Comparison of ENCODE assay signal across 13 cellular contexts in the genomic region with DNA sequence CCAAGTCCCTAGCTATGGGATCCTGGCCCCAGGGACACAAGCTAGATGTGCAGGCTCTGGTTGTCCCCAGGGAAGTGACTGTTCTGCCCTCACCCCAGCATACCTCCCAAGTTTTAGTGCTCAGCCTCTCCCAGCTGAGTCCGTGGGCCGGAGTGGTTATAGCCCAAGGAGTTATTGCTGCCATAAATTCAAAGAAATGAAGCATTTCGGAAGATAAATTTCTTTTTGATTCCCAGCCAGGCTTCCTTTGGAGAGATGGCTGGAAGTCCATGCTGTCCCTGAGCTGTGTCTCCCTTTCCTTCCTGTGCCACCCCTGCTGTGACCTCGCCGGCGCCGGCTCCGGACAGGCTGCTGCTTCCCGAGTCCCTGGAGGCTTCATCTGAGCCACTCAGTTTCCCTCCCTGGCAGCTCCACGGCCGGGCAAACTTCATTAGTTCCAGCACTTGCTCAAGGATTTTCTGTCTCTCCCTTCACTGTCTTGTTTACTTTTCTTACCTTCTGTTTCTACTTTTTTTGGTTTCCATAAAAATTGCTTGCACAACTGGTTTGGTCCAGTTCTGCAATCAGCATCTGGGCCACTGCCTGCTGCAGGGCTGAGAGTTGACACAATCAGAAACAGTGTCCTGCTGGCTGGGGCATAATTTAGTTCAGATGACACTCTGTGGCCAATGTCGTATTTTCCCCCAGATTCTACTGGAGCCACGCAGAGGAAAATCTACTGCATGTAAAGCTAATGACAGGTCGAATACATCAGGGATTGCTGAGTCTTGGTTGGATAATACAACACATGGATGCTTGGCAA.
DNase-seq lines count a peak whose midpoint lies in the region; ATAC-seq, FAIRE-seq and TF ChIP-seq lines count a peak whose summit lies in the region.
"Had no signal": no experiment of that assay in that cellular context is flagged by ENCODE, and none has a peak within 500 bp of the region (broad histone marks: within the 10 kb centered on the region; RNA-seq: fewer than 3 reads in every experiment).

No MANE protein-coding gene starts in this region.

- H3K36me3 ChIP-seq in esophagus muscularis mucosa (no peaks in the 10 kb centered on the region), aorta (ENCODE audit: control insufficient read depth in 1 of 2, insufficient read depth in 2 of 2, low read length in 1 of 2) (no peaks in the 10 kb centered on the region)

- H3K4me1 ChIP-seq in esophagus muscularis mucosa, result peaks cover 7 to 9% (median 8%) of the 10 kb centered on the region in 4 donors
- H3K4me1 ChIP-seq in aorta (ENCODE audit: control insufficient read depth in 1 of 2, insufficient read depth in 2 of 2, low read length in 2 of 2), result no peaks in the 10 kb centered on the region

- H3K27me3 ChIP-seq in esophagus muscularis mucosa (peaks cover 0 to 15% (median 0%) of the 10 kb centered on the region in 4 donors), aorta (ENCODE audit: control insufficient read depth in 1 of 2, insufficient read depth in 2 of 2, low read length in 1 of 2) (no peaks in the 10 kb centered on the region)

- no peak for FAIRE-seq in GM12892 (lab: Jason Lieb, UNC)
- FAIRE-seq: G401.6 had no signal

- no peak for TF ChIP-seq CTCF in esophagus muscularis mucosa (IDR thresholded peaks at IDR 0.05)

- WGBS in esophagus muscularis mucosa, result 66% methylated on average over 14 of the region's 14 CpGs
- WGBS in aorta, 2 donors, result 27 to 36% methylated on average over 14 of the region's 14 CpGs

- TF ChIP-seq POLR2A in esophagus muscularis mucosa (IDR thresholded peaks at IDR 0.05; ENCODE audit: low read depth), result no peak
- no peak for TF ChIP-seq POLR2A in GM12892 (IDR thresholded peaks at IDR 0.05; ENCODE audit: low read depth, low read length)

- DNase-seq in cardiac septum (ENCODE audit: low spot score) (peak; percentile 75), Right ventricle myocardium inferior (ENCODE audit: missing footprints) (no peak), esophagus muscularis mucosa (ENCODE audit: extremely low spot score) (peak; percentile 78), mucosa of gallbladder (ENCODE audit: low spot score) (peak; percentile 9), aorta (peak in 1 of 2 donors; percentile 77), T-helper 1 cell (no peak), GM12892 (ENCODE audit: insufficient read length) (no peak)
- no peak for DNase-seq in activated CD4-positive, alpha-beta T cell treated with anti-CD3 and anti-CD28 coated beads, Interleukin-2, amount 50 U/mL, for 48 hours
- DNase-seq: effector CD8-positive, alpha-beta T cell; NCI-H187; NCI-H524 treated with DMSO at 0.1 percent for 48 hours had no signal

- H3K4me3 ChIP-seq in esophagus muscularis mucosa (no peak overlapping the region), aorta (ENCODE audit: low read length in 2 of 2) (no peak overlapping the region)
- H3K4me3 ChIP-seq: smooth muscle cell had no signal

- H3K27ac ChIP-seq in esophagus muscularis mucosa (replicated peaks in 1 of 4), result no peak overlapping the region
- no peak overlapping the region for H3K27ac ChIP-seq in aorta (ENCODE audit: low read depth in 1 of 2, low read length in 2 of 2)

- H3K9me3 ChIP-seq in esophagus muscularis mucosa (no peaks in the 10 kb centered on the region), aorta (ENCODE audit: control insufficient read depth, low read length) (no peaks in the 10 kb centered on the region)

- intact Hi-C loops in cardiac septum (cut with DNase I) (no loop called here), Right ventricle myocardium inferior (cut with DNase I) (no loop called here), esophagus muscularis mucosa (cut with DNase I) (no loop called here), aorta (cut with DNase I) (loop anchor here in 1 of 2 donors (5.0 kb wide), 1 partner anchor 538 kb away; no protein-coding TSS in a partner anchor)

- no peak for TF ChIP-seq EP300 in esophagus muscularis mucosa (IDR thresholded peaks at IDR 0.05)

- ATAC-seq in Right ventricle myocardium inferior (no peak), aorta (ENCODE audit: low FRiP score) (peak; percentile 19)

Comparison
In these comparisons a context has a peak if more than half of its experiments do, and no peak if none do; other contexts are left out.
1. DNase-seq: peak in cardiac septum (single experiment), esophagus muscularis mucosa (single experiment) and mucosa of gallbladder (single experiment); none in Right ventricle myocardium inferior (single experiment), activated CD4-positive, alpha-beta T cell treated with anti-CD3 and anti-CD28 coated beads, Interleukin-2, amount 50 U/mL, for 48 hours (0 of 2), T-helper 1 cell (0 of 5) and GM12892 (single experiment).